23 cellular contexts compared by ENCODE assay signal in the genomic region with DNA sequence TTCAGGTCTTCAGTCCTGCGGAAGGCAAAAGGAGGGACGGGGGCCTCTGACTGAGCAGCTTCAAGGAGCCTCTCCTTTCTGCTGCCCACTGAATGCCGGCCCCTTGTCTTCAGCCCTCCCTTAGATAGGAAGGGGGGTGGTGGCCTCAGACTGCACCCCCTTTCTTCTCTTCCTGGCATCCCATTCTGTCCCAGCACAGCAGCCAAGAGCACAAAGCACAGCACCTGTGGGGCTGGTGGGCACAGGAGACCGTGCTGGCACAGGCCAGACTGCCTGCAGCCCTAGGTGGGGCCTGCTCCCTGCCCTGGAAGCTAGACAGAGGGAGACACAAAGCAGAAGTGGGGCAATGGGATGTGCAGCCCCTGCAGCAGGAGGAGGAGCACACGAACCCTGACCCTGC.
DNase-seq lines count a peak whose midpoint lies in the region; ATAC-seq lines count a peak whose summit lies in the region.
"Had no signal": no experiment of that assay in that cellular context is flagged by ENCODE, and none has a peak within 500 bp of the region (broad histone marks: within the 10 kb centered on the region; RNA-seq: fewer than 3 reads in every experiment).

No MANE protein-coding gene starts in this region.

- peaks cover 3% of the 10 kb centered on the region for H3K27me3 Mint-ChIP-seq in activated naive CD4-positive, alpha-beta T cell treated with anti-CD3 and anti-CD28 coated beads, Interleukin-2, amount 10 ng/mL, durations not matched to agents 7 days and 5 days
- H3K27me3 Mint-ChIP-seq: activated CD4-positive, alpha-beta T cell treated with anti-CD3 and anti-CD28 coated beads, Interleukin-2, amount 10 ng/mL, durations not matched to agents 7 days and 5 days; activated naive CD8-positive, alpha-beta T cell treated with anti-CD3 and anti-CD28 coated beads, Interleukin-2, amount 50 U/mL, for 24 hours; activated T-helper 17 cell treated with anti-CD3 and anti-CD28 coated beads, Interleukin-2, amount 50 U/mL, for 72 hours had no signal

- no peak for DNase-seq in activated naive CD4-positive, alpha-beta T cell treated with anti-CD3 and anti-CD28 coated beads, Interleukin-2, amount 10 ng/mL, durations not matched to agents 7 days and 5 days
- no peak for DNase-seq in activated naive CD4-positive, alpha-beta T cell treated with Interleukin-2 at 50 U/mL for 16 hours
- DNase-seq in caudate nucleus (lab: John Stamatoyannopoulos, UW), result no peak
- DNase-seq in stimulated activated effector memory CD8-positive, alpha-beta T cell treated with anti-CD3 and anti-CD28 coated beads, Interleukin-12 subunit alpha, Interleukin-12 subunit beta, amount 100 ng/mL, for 72 hours (ENCODE audit: low spot score in 2 of 2), result no peak
- DNase-seq in RPMI8226, result no peak
- DNase-seq: activated CD4-positive, alpha-beta T cell treated with anti-CD3 and anti-CD28 coated beads, Interleukin-2, amount 10 ng/mL, durations not matched to agents 7 days and 5 days; activated naive CD8-positive, alpha-beta T cell treated with anti-CD3 and anti-CD28 coated beads, Interleukin-2, amount 50 U/mL, for 24 hours; DMS79; effector CD4-positive, alpha-beta T cell; GF-D8; GOT3; heart right ventricle; KG1; naive B cell; NCI-H1436; NCI-H446; NCI-H82; T-helper 2 cell had no signal

- peaks cover 36% of the 10 kb centered on the region for H3K4me1 Mint-ChIP-seq in activated naive CD4-positive, alpha-beta T cell treated with anti-CD3 and anti-CD28 coated beads, Interleukin-2, amount 10 ng/mL, durations not matched to agents 7 days and 5 days
- peaks cover 35% of the 10 kb centered on the region for H3K4me1 Mint-ChIP-seq in stimulated activated effector memory CD8-positive, alpha-beta T cell treated with anti-CD3 and anti-CD28 coated beads, Interleukin-12 subunit alpha, Interleukin-12 subunit beta, amount 100 ng/mL, for 72 hours

- H3K27ac ChIP-seq in caudate nucleus (ENCODE audit: low read depth, low read length), result peak overlapping the region; percentile 93
- H3K27ac ChIP-seq: heart right ventricle had no signal

- ATAC-seq in stimulated activated effector memory CD8-positive, alpha-beta T cell treated with anti-CD3 and anti-CD28 coated beads, Interleukin-12 subunit alpha, Interleukin-12 subunit beta, amount 100 ng/mL, for 72 hours, result no peak
- no peak for ATAC-seq in GM18517 (IDR thresholded peaks at IDR 0.05; ENCODE audit: unreplicated experiment)
- ATAC-seq: activated naive CD8-positive, alpha-beta T cell treated with anti-CD3 and anti-CD28 coated beads, Interleukin-2, amount 50 U/mL, for 24 hours; activated T-helper 17 cell treated with anti-CD3 and anti-CD28 coated beads, Interleukin-2, amount 50 U/mL, for 72 hours; heart right ventricle; SK-N-SH treated with all-trans-retinoic acid at 6 μM for 48 hours had no signal

- H3K9me3 Mint-ChIP-seq in activated naive CD4-positive, alpha-beta T cell treated with anti-CD3 and anti-CD28 coated beads, Interleukin-2, amount 10 ng/mL, durations not matched to agents 7 days and 5 days, result no peaks in the 10 kb centered on the region
- H3K9me3 Mint-ChIP-seq in stimulated activated effector memory CD8-positive, alpha-beta T cell treated with anti-CD3 and anti-CD28 coated beads, Interleukin-12 subunit alpha, Interleukin-12 subunit beta, amount 100 ng/mL, for 72 hours, result no peaks in the 10 kb centered on the region
- H3K9me3 Mint-ChIP-seq: activated CD4-positive, alpha-beta T cell treated with anti-CD3 and anti-CD28 coated beads, Interleukin-2, amount 10 ng/mL, durations not matched to agents 7 days and 5 days; activated naive CD8-positive, alpha-beta T cell treated with anti-CD3 and anti-CD28 coated beads, Interleukin-2, amount 50 U/mL, for 24 hours; activated T-helper 17 cell treated with anti-CD3 and anti-CD28 coated beads, Interleukin-2, amount 50 U/mL, for 72 hours; memory B cell; naive B cell had no signal

- H3K36me3 Mint-ChIP-seq in activated naive CD4-positive, alpha-beta T cell treated with anti-CD3 and anti-CD28 coated beads, Interleukin-2, amount 10 ng/mL, durations not matched to agents 7 days and 5 days, result peaks cover 34% of the 10 kb centered on the region
- H3K36me3 Mint-ChIP-seq in stimulated activated effector memory CD8-positive, alpha-beta T cell treated with anti-CD3 and anti-CD28 coated beads, Interleukin-12 subunit alpha, Interleukin-12 subunit beta, amount 100 ng/mL, for 72 hours, result peaks cover 73% of the 10 kb centered on the region

- peak overlapping the region; percentile 9 for H3K27ac Mint-ChIP-seq in activated naive CD4-positive, alpha-beta T cell treated with anti-CD3 and anti-CD28 coated beads, Interleukin-2, amount 10 ng/mL, durations not matched to agents 7 days and 5 days
- H3K27ac Mint-ChIP-seq in stimulated activated effector memory CD8-positive, alpha-beta T cell treated with anti-CD3 and anti-CD28 coated beads, Interleukin-12 subunit alpha, Interleukin-12 subunit beta, amount 100 ng/mL, for 72 hours, result peak overlapping the region; percentile 67
- H3K27ac Mint-ChIP-seq: activated CD4-positive, alpha-beta T cell treated with anti-CD3 and anti-CD28 coated beads, Interleukin-2, amount 10 ng/mL, durations not matched to agents 7 days and 5 days; activated naive CD8-positive, alpha-beta T cell treated with anti-CD3 and anti-CD28 coated beads, Interleukin-2, amount 50 U/mL, for 24 hours; B cell; memory B cell had no signal

- CTCF ChIA-PET in activated naive CD4-positive, alpha-beta T cell treated with anti-CD3 and anti-CD28 coated beads, Interleukin-2, amount 10 ng/mL, durations not matched to agents 7 days and 5 days (lab: Charles Lee), result interaction anchor here (0.7 kb wide), 1 partner anchor 122 kb away, joined by 3 read pairs; no protein-coding TSS in a partner anchor

- H3K4me3 Mint-ChIP-seq in activated naive CD4-positive, alpha-beta T cell treated with anti-CD3 and anti-CD28 coated beads, Interleukin-2, amount 10 ng/mL, durations not matched to agents 7 days and 5 days, result no peak overlapping the region
- no peak overlapping the region for H3K4me3 Mint-ChIP-seq in stimulated activated effector memory CD8-positive, alpha-beta T cell treated with anti-CD3 and anti-CD28 coated beads, Interleukin-12 subunit alpha, Interleukin-12 subunit beta, amount 100 ng/mL, for 72 hours
- H3K4me3 Mint-ChIP-seq: activated CD4-positive, alpha-beta T cell treated with anti-CD3 and anti-CD28 coated beads, Interleukin-2, amount 10 ng/mL, durations not matched to agents 7 days and 5 days; activated naive CD8-positive, alpha-beta T cell treated with anti-CD3 and anti-CD28 coated beads, Interleukin-2, amount 50 U/mL, for 24 hours; activated T-helper 17 cell treated with anti-CD3 and anti-CD28 coated beads, Interleukin-2, amount 50 U/mL, for 72 hours; B cell; memory B cell had no signal
